In genomic region chr10:38402442-38403346, GRCh38 we compare ENCODE assay signal across 8 cellular contexts.
DNase-seq lines count a peak whose midpoint lies in the region; ATAC-seq lines count a peak whose summit lies in the region.
"Not testable (repeated sequence)": the region's sequence is repeated elsewhere in the genome, so short reads cannot be mapped to it uniquely, and the experiment has no call there.

No MANE protein-coding gene starts in this region.

- CTCF ChIA-PET in activated CD4-positive, alpha-beta memory T cell treated with anti-CD3 and anti-CD28 coated beads, Interleukin-2, amount 10 ng/mL, durations not matched to agents 7 days and 5 days (lab: Charles Lee) = interaction anchor here (1.0 to 1.1 kb wide), 2 partner anchors 426 to 427 kb away, joined by 4 read pairs; no protein-coding TSS in a partner anchor

- peak overlapping the region; percentile 99 for H3K27ac Mint-ChIP-seq in activated CD4-positive, alpha-beta memory T cell treated with anti-CD3 and anti-CD28 coated beads, Interleukin-2, amount 10 ng/mL, durations not matched to agents 7 days and 5 days
- H3K27ac Mint-ChIP-seq in memory B cell = peak overlapping the region; percentile 95

- not testable (repeated sequence) for H3K27me3 Mint-ChIP-seq in activated CD4-positive, alpha-beta memory T cell treated with anti-CD3 and anti-CD28 coated beads, Interleukin-2, amount 10 ng/mL, durations not matched to agents 7 days and 5 days; memory B cell

- not testable (repeated sequence) for H3K4me1 Mint-ChIP-seq in activated CD4-positive, alpha-beta memory T cell treated with anti-CD3 and anti-CD28 coated beads, Interleukin-2, amount 10 ng/mL, durations not matched to agents 7 days and 5 days; memory B cell

- peak overlapping the region; percentile 92 for H3K4me3 Mint-ChIP-seq in activated CD4-positive, alpha-beta memory T cell treated with anti-CD3 and anti-CD28 coated beads, Interleukin-2, amount 10 ng/mL, durations not matched to agents 7 days and 5 days
- peak overlapping the region; percentile 93 for H3K4me3 Mint-ChIP-seq in memory B cell

- DNase-seq in COLO668 (lab: John Stamatoyannopoulos, UW; ENCODE audit: unreplicated experiment) (peak; percentile 89), NCI-H82 (lab: John Stamatoyannopoulos, UW) (peak; percentile 86), dermis microvascular lymphatic vessel endothelial cell (ENCODE audit: low read depth in 2 of 2) (peak; percentile 90 to 96), memory B cell (ENCODE audit: low spot score in 2 of 2) (peak; percentile 80 to 92)
- peak; percentile 94 for DNase-seq in activated CD4-positive, alpha-beta memory T cell treated with anti-CD3 and anti-CD28 coated beads, Interleukin-2, amount 10 ng/mL, durations not matched to agents 7 days and 5 days
- DNase-seq in stimulated activated CD8-positive, alpha-beta memory T cell treated with anti-CD3 and anti-CD28 coated beads, Interleukin-12 subunit alpha, Interleukin-12 subunit beta, amount 100 ng/mL, for 1 hour (ENCODE audit: low read depth) = peak; percentile 81

- H3K36me3 Mint-ChIP-seq in activated CD4-positive, alpha-beta memory T cell treated with anti-CD3 and anti-CD28 coated beads, Interleukin-2, amount 10 ng/mL, durations not matched to agents 7 days and 5 days (ENCODE audit: low read depth); memory B cell: not testable (repeated sequence)

- POLR2A ChIA-PET in activated CD4-positive, alpha-beta memory T cell treated with anti-CD3 and anti-CD28 coated beads, Interleukin-2, amount 10 ng/mL, durations not matched to agents 7 days and 5 days (lab: Charles Lee) = interaction anchor here (0.6 to 2.4 kb wide), 4 partner anchors 36 to 427 kb away, joined by 3 to 15 read pairs (median 4); partner anchors contain the start of gene ZNF25

- peak; percentile 93 for ATAC-seq in GM19463 (IDR thresholded peaks at IDR 0.05; ENCODE audit: unreplicated experiment)
- ATAC-seq in HG03565 (IDR thresholded peaks at IDR 0.05; ENCODE audit: unreplicated experiment) = peak; percentile 98
- ATAC-seq in memory B cell (ENCODE audit: low read depth) = peak; percentile 94

- not testable (repeated sequence) for H3K9me3 Mint-ChIP-seq in activated CD4-positive, alpha-beta memory T cell treated with anti-CD3 and anti-CD28 coated beads, Interleukin-2, amount 10 ng/mL, durations not matched to agents 7 days and 5 days; memory B cell

Comparison
In these comparisons a context has a peak if more than half of its experiments do, and no peak if none do; other contexts are left out.
1. Peak in every context shown above with its lines: DNase-seq and ATAC-seq.